ENCODE assay signal across 21 cellular contexts in genomic region chr1:170804879-170805278, GRCh38.
DNase-seq lines count a peak whose midpoint lies in the region; ATAC-seq, FAIRE-seq and TF ChIP-seq lines count a peak whose summit lies in the region.
"Had no signal": no experiment of that assay in that cellular context is flagged by ENCODE, and none has a peak within 500 bp of the region (broad histone marks: within the 10 kb centered on the region; RNA-seq: fewer than 3 reads in every experiment).

No MANE protein-coding gene starts in this region.

- H4K8ac ChIP-seq in H1 (ENCODE audit: extremely low read depth, insufficient read depth, low read length) = no peak overlapping the region

- TF ChIP-seq EP300 in A549 (IDR thresholded peaks at IDR 0.05) = no peak
- TF ChIP-seq EP300 in H1 (IDR thresholded peaks at IDR 0.05; ENCODE audit: borderline replicate concordance in 1 of 2, low read depth in 2 of 2, low read length in 2 of 2) = no peak

- H3K36me3 ChIP-seq in H1 (ENCODE audit: control insufficient read depth in 2 of 4, insufficient read depth in 4 of 4, low read length in 3 of 4) (no peaks in the 10 kb centered on the region), osteoblast (ENCODE audit: insufficient read depth, low read length) (no peaks in the 10 kb centered on the region), MM.1S (replicated peaks; ENCODE audit: insufficient read depth, low read length) (no peaks in the 10 kb centered on the region)
- H3K36me3 ChIP-seq: BLaER1 had no signal

- no peaks in the 10 kb centered on the region for H3K4me1 ChIP-seq in A549
- H3K4me1 ChIP-seq in H1 (replicated peaks in 1 of 4; ENCODE audit: control insufficient read depth in 3 of 4, insufficient read depth in 4 of 4, low read length in 3 of 4) = 0 out of 7 replicates have a peak, but pooled peaks cover 0 to 2% (median 1%) of the 10 kb centered on the region in 4 experiments
- H3K4me1 ChIP-seq in osteoblast (ENCODE audit: insufficient read depth, low read length) = peaks cover 57% of the 10 kb centered on the region
- H3K4me1 ChIP-seq in MM.1S (ENCODE audit: low read length) = no peaks in the 10 kb centered on the region
- H3K4me1 ChIP-seq: BLaER1, Caco-2 had no signal

- no peaks in the 10 kb centered on the region for H3K9me3 ChIP-seq in A549
- H3K9me3 ChIP-seq in H1 (ENCODE audit: insufficient read depth in 2 of 2, low read depth in 1 of 2, low read length in 1 of 2) = no peaks in the 10 kb centered on the region
- H3K9me3 ChIP-seq in osteoblast (ENCODE audit: low read depth, low read length) = no peaks in the 10 kb centered on the region
- H3K9me3 ChIP-seq in MM.1S (replicated peaks; ENCODE audit: insufficient read depth, low read length) = no peaks in the 10 kb centered on the region
- H3K9me3 ChIP-seq: BLaER1, Caco-2 had no signal

- H3K9ac ChIP-seq in H1 (replicated peaks in 1 of 4; ENCODE audit: extremely low read depth in 1 of 4, low read depth in 3 of 4, low read length in 3 of 4) (no peak overlapping the region), MM.1S (ENCODE audit: low read length) (no peak overlapping the region)
- H3K9ac ChIP-seq: BLaER1 had no signal

- H3K4me1 Mint-ChIP-seq in Calu3 (ENCODE audit: low read depth, unreplicated experiment) = peaks cover 49% of the 10 kb centered on the region
- no peaks in the 10 kb centered on the region for H3K4me1 Mint-ChIP-seq in activated T-helper 1 cell treated with anti-CD3 and anti-CD28 coated beads, Interleukin-12 subunit alpha, Interleukin-12 subunit beta, Interleukin-2, Interleukin-4 antibody, amounts not matched to agents 30 ng/mL and 10 ng/mL and 1 ng/mL, durations not matched to agents 14 hours and 24 hours and 36 hours (ENCODE audit: low read depth)
- H3K4me1 Mint-ChIP-seq: B cell; CD4-positive, CD25-positive, alpha-beta regulatory T cell had no signal

- TF ChIP-seq CTCF in A549 (IDR thresholded peaks at IDR 0.05) = no peak
- TF ChIP-seq CTCF in Calu3 (IDR thresholded peaks at IDR 0.05; ENCODE audit: unreplicated experiment) = no peak
- no peak for TF ChIP-seq CTCF in H1 (IDR thresholded peaks at IDR 0.05; ENCODE audit: control extremely low read depth in 1 of 3, insufficient read depth in 1 of 3, low read depth in 1 of 3, low read length in 3 of 3)
- no peak for TF ChIP-seq CTCF in osteoblast (IDR thresholded peaks at IDR 0.05; ENCODE audit: extremely low read depth, low read depth, low read length)
- TF ChIP-seq CTCF in MM.1S (IDR thresholded peaks at IDR 0.05; ENCODE audit: low read length) = no peak

- H3K4me3 Mint-ChIP-seq in Calu3 (ENCODE audit: low read depth, unreplicated experiment) = no peak overlapping the region
- no peak overlapping the region for H3K4me3 Mint-ChIP-seq in activated T-helper 1 cell treated with anti-CD3 and anti-CD28 coated beads, Interleukin-12 subunit alpha, Interleukin-12 subunit beta, Interleukin-2, Interleukin-4 antibody, amounts not matched to agents 30 ng/mL and 10 ng/mL and 1 ng/mL, durations not matched to agents 14 hours and 24 hours and 36 hours
- H3K4me3 Mint-ChIP-seq: B cell; CD4-positive, CD25-positive, alpha-beta regulatory T cell; CD8-positive, alpha-beta T cell had no signal

- H2AK5ac ChIP-seq in H1 (ENCODE audit: low read depth, low read length) = no peak overlapping the region

- H2BK120ac ChIP-seq in H1 (replicated peaks; ENCODE audit: low read depth, low read length) = no peak overlapping the region

- H3K23ac ChIP-seq in H1 (ENCODE audit: insufficient read length) = no peak overlapping the region

- no peaks in the 10 kb centered on the region for H3F3A ChIP-seq in MM.1S (ENCODE audit: insufficient read depth, low read length)

- H2AFZ ChIP-seq in H1 (ENCODE audit: low read length) = no peak overlapping the region
- H2AFZ ChIP-seq in osteoblast (ENCODE audit: low read length) = no peak overlapping the region
- H2AFZ ChIP-seq in MM.1S (ENCODE audit: low read length) = no peak overlapping the region

- H3K4me2 ChIP-seq in A549 (no peak overlapping the region), H1 (ENCODE audit: insufficient read depth in 1 of 2, low read depth in 2 of 2, low read length in 2 of 2) (no peak overlapping the region), osteoblast (ENCODE audit: insufficient read depth, low read length) (no peak overlapping the region), MM.1S (ENCODE audit: low read depth, low read length) (no peak overlapping the region)
- H3K4me2 ChIP-seq: BLaER1 had no signal

- H4K5ac ChIP-seq in H1 (ENCODE audit: insufficient read length, low read depth, low read length) = no peak overlapping the region

- H3K4me3 ChIP-seq in A549 (no peak overlapping the region), H1 (ENCODE audit: extremely low read depth in 1 of 4, insufficient read depth in 2 of 4, low read depth in 3 of 4, low read length in 4 of 4) (no peak overlapping the region), osteoblast (ENCODE audit: insufficient read depth, low read length) (no peak overlapping the region), MM.1S (ENCODE audit: low read length) (no peak overlapping the region)
- H3K4me3 ChIP-seq: BLaER1 had no signal

- no peak overlapping the region for H3K14ac ChIP-seq in H1 (ENCODE audit: insufficient read length)

- peak overlapping the region; percentile 58 for H3K27ac Mint-ChIP-seq in Calu3 (ENCODE audit: unreplicated experiment)
- no peak overlapping the region for H3K27ac Mint-ChIP-seq in activated T-helper 1 cell treated with anti-CD3 and anti-CD28 coated beads, Interleukin-12 subunit alpha, Interleukin-12 subunit beta, Interleukin-2, Interleukin-4 antibody, amounts not matched to agents 30 ng/mL and 10 ng/mL and 1 ng/mL, durations not matched to agents 14 hours and 24 hours and 36 hours
- H3K27ac Mint-ChIP-seq: B cell; CD4-positive, CD25-positive, alpha-beta regulatory T cell; CD8-positive, alpha-beta T cell had no signal

- no peaks in the 10 kb centered on the region for H3K36me3 Mint-ChIP-seq in Calu3 (ENCODE audit: insufficient read depth, unreplicated experiment)
- H3K36me3 Mint-ChIP-seq in activated T-helper 1 cell treated with anti-CD3 and anti-CD28 coated beads, Interleukin-12 subunit alpha, Interleukin-12 subunit beta, Interleukin-2, Interleukin-4 antibody, amounts not matched to agents 30 ng/mL and 10 ng/mL and 1 ng/mL, durations not matched to agents 14 hours and 24 hours and 36 hours (ENCODE audit: low read depth) = no peaks in the 10 kb centered on the region
- H3K36me3 Mint-ChIP-seq: CD4-positive, CD25-positive, alpha-beta regulatory T cell; CD8-positive, alpha-beta T cell had no signal

- no TSS peak for BruUV-seq in Calu3 (replicated peaks; lab: Mats Ljungman, UMichigan)

- H3K27me3 ChIP-seq in H1 (replicated peaks in 1 of 4; ENCODE audit: control insufficient read depth in 3 of 4, extremely low read depth in 1 of 4, insufficient read depth in 3 of 4, low read length in 3 of 4) (no peaks in the 10 kb centered on the region), osteoblast (ENCODE audit: insufficient read depth, low read length) (no peaks in the 10 kb centered on the region), MM.1S (replicated peaks; ENCODE audit: insufficient read depth, low read length) (no peaks in the 10 kb centered on the region)
- H3K27me3 ChIP-seq: BLaER1 had no signal

- CTCF ChIA-PET in A549 (lab: Yijun Ruan, JAX) (no interaction called here), Calu3 (lab: Charles Lee) (no interaction called here), H1 (lab: Charles Lee; ENCODE audit: partially characterized antibody) (no interaction called here)

- no peaks in the 10 kb centered on the region for H3K9me2 ChIP-seq in MM.1S (replicated peaks; ENCODE audit: insufficient read depth, low read length)

- H3K27me3 Mint-ChIP-seq in Calu3 (ENCODE audit: unreplicated experiment) = no peaks in the 10 kb centered on the region
- no peaks in the 10 kb centered on the region for H3K27me3 Mint-ChIP-seq in activated T-helper 1 cell treated with anti-CD3 and anti-CD28 coated beads, Interleukin-12 subunit alpha, Interleukin-12 subunit beta, Interleukin-2, Interleukin-4 antibody, amounts not matched to agents 30 ng/mL and 10 ng/mL and 1 ng/mL, durations not matched to agents 14 hours and 24 hours and 36 hours (ENCODE audit: insufficient read depth)

- H3K9me3 Mint-ChIP-seq in Calu3 (ENCODE audit: low read depth, unreplicated experiment) = no peaks in the 10 kb centered on the region
- H3K9me3 Mint-ChIP-seq in activated T-helper 1 cell treated with anti-CD3 and anti-CD28 coated beads, Interleukin-12 subunit alpha, Interleukin-12 subunit beta, Interleukin-2, Interleukin-4 antibody, amounts not matched to agents 30 ng/mL and 10 ng/mL and 1 ng/mL, durations not matched to agents 14 hours and 24 hours and 36 hours = no peaks in the 10 kb centered on the region
- H3K9me3 Mint-ChIP-seq: CD8-positive, alpha-beta T cell had no signal

- TF ChIP-seq RAD21 in A549 (conservative IDR thresholded peaks at IDR 0.05 in 1 of 2, IDR thresholded peaks at IDR 0.05 in 1 of 2) = no peak
- TF ChIP-seq RAD21 in H1 (IDR thresholded peaks at IDR 0.05 in 1 of 2, conservative IDR thresholded peaks at IDR 0.05 in 1 of 2; ENCODE audit: low read depth in 2 of 2, low read length in 2 of 2) = no peak

- H3K23me2 ChIP-seq in H1 (ENCODE audit: low read depth, low read length) = no peaks in the 10 kb centered on the region; the same call in 1 of the 2 replicates

- TF ChIP-seq POLR2A in A549 (IDR thresholded peaks at IDR 0.05; ENCODE audit: low read length) (no peak), H1 (IDR thresholded peaks at IDR 0.05; ENCODE audit: control extremely low read depth in 1 of 2, low read depth in 2 of 2, low read length in 2 of 2) (no peak)

- intact Hi-C loops in Calu3 (cut with micrococcal nuclease; ENCODE audit: unreplicated experiment) (no loop called here), left ventricle myocardium superior (cut with micrococcal nuclease) (no loop called here)
- intact Hi-C loops in activated T-helper 1 cell treated with anti-CD3 and anti-CD28 coated beads, Interleukin-12 subunit alpha, Interleukin-12 subunit beta, Interleukin-2, Interleukin-4 antibody, amounts not matched to agents 30 ng/mL and 10 ng/mL and 1 ng/mL, durations not matched to agents 14 hours and 24 hours and 36 hours (cut with micrococcal nuclease) = no loop called here

- no peaks in the 10 kb centered on the region for H3K79me1 ChIP-seq in H1 (ENCODE audit: low read depth, low read length)

- no peak overlapping the region for H2BK20ac ChIP-seq in H1 (ENCODE audit: low read length)

- no peak overlapping the region for H4K91ac ChIP-seq in H1 (replicated peaks; ENCODE audit: insufficient read length, low read length)

- no peak overlapping the region for H3K56ac ChIP-seq in H1 (replicated peaks; ENCODE audit: insufficient read length, low read depth, low read length)

- H3K27ac ChIP-seq in A549 (no peak overlapping the region), H1 (ENCODE audit: low read depth, low read length) (no peak overlapping the region), osteoblast (ENCODE audit: low read depth, low read length) (peak overlapping the region; percentile 13), MM.1S (ENCODE audit: low read length) (no peak overlapping the region)
- H3K27ac ChIP-seq: BLaER1, C4-2B had no signal

- H3K4ac ChIP-seq in H1 (replicated peaks; ENCODE audit: insufficient read length, low read depth, low read length) = no peak overlapping the region

- no peak overlapping the region for H2BK12ac ChIP-seq in H1 (ENCODE audit: low read depth, low read length)

- 20% methylated on average over 4 of the region's 4 CpGs for WGBS in A549 (ENCODE audit: missing lambda C conversion rate)
- 91% methylated on average over 4 of the region's 4 CpGs; no CpG with 5 or more reads in 1 of the 2 experiments for WGBS in H1 (ENCODE audit: extremely low coverage in 1 of 2, insufficient coverage in 1 of 2, insufficient read length in 1 of 2, insufficient replicate concordance in 2 of 2, low coverage in 1 of 2, low lambda C conversion rate in 2 of 2, missing lambda C conversion rate in 1 of 2), 2 experiments

- no peak overlapping the region for H2BK5ac ChIP-seq in H1 (ENCODE audit: low read depth, low read length)

- no peak for ATAC-seq in A549
- ATAC-seq in left ventricle myocardium superior = no peak
- ATAC-seq: CD8-positive, alpha-beta T cell had no signal

- H3K18ac ChIP-seq in H1 (ENCODE audit: extremely low read depth, low read length) = no peak overlapping the region

- DNase-seq in A549 (ENCODE audit: low read depth in 1 of 2, low spot score in 1 of 2) (no peak), Calu3 (no peak), H1 (ENCODE audit: low read depth in 1 of 2, low spot score in 2 of 2) (no peak), osteoblast (ENCODE audit: insufficient read length, low spot score, missing footprints) (no peak), MM.1S (no peak), left ventricle myocardium superior (no peak)
- no peak for DNase-seq in activated T-helper 1 cell treated with anti-CD3 and anti-CD28 coated beads, Interleukin-12 subunit alpha, Interleukin-12 subunit beta, Interleukin-2, Interleukin-4 antibody, amounts not matched to agents 30 ng/mL and 10 ng/mL and 1 ng/mL, durations not matched to agents 14 hours and 24 hours and 36 hours (ENCODE audit: low spot score)
- DNase-seq: Caco-2; CD4-positive, CD25-positive, alpha-beta regulatory T cell; CD8-positive, alpha-beta T cell; DMS 273 treated with DMSO at 0.1 percent for 48 hours; DMS79 treated with DMSO at 0.1 percent for 48 hours; GF-D8; GOT3; H7; HCEC 1CT had no signal

- no peak overlapping the region for H2BK15ac ChIP-seq in H1 (ENCODE audit: low read length)

- no peaks in the 10 kb centered on the region for H3K79me2 ChIP-seq in H1 (ENCODE audit: control insufficient read depth in 1 of 2, insufficient read depth in 2 of 2, low read length in 2 of 2)
- no peaks in the 10 kb centered on the region for H3K79me2 ChIP-seq in osteoblast (ENCODE audit: insufficient read depth, low read length)
- H3K79me2 ChIP-seq in MM.1S (ENCODE audit: low read length) = no peaks in the 10 kb centered on the region

- no peak for FAIRE-seq in A549 (lab: Jason Lieb, UNC)
- FAIRE-seq in H1 (lab: Jason Lieb, UNC) = no peak
- FAIRE-seq: GM12891, GM18507 had no signal

- H4K20me1 ChIP-seq in H1 (replicated peaks in 1 of 2; ENCODE audit: control insufficient read depth in 1 of 2, insufficient read depth in 2 of 2, low read length in 2 of 2) (no peaks in the 10 kb centered on the region), osteoblast (ENCODE audit: insufficient read depth, low read length) (no peaks in the 10 kb centered on the region), MM.1S (ENCODE audit: insufficient read depth, low read length) (no peaks in the 10 kb centered on the region)
- H4K20me1 ChIP-seq: BLaER1 had no signal

- POLR2A ChIA-PET in A549 (lab: Yijun Ruan, JAX) (no interaction called here), H1 (lab: Charles Lee; ENCODE audit: partially characterized antibody) (no interaction called here)

Comparison
In these comparisons a context has a peak if more than half of its experiments do, and no peak if none do; other contexts are left out.
1. Of the 18 proteins assayed by ChIP-seq in both H1 and A549: peak only in H1: none; only in A549: none; in both: MAFK; in neither: 17.